In genomic region chr18:13522861-13523660, GRCh38 we compare ENCODE assay signal across 20 cellular contexts.
"Had no signal": no experiment of that assay in that cellular context is flagged by ENCODE, and none has a peak within 500 bp of the region (broad histone marks: within the 10 kb centered on the region; RNA-seq: fewer than 3 reads in every experiment).

No MANE protein-coding gene starts in this region.

- H3K27ac Mint-ChIP-seq: memory B cell, nephron progenitor cell, type B pancreatic cell had no signal

- ATAC-seq: gastrocnemius medialis; heart right ventricle; left cardiac atrium; stimulated activated naive CD8-positive, alpha-beta T cell treated with anti-CD3 and anti-CD28 coated beads, Interleukin-15, Interleukin-2, amounts not matched to agents 100 U/mL and 50 U/mL, for 24 hours had no signal

- H3K4me1 Mint-ChIP-seq: nephron progenitor cell had no signal

- H3K27ac ChIP-seq: epithelial cell of prostate, esophagus muscularis mucosa, heart right ventricle, left ventricle myocardium inferior, lower lobe of right lung, neutrophil, suprapubic skin, thyroid gland, vagina had no signal

- DNase-seq: effector memory CD4-positive, alpha-beta T cell; gastrocnemius medialis; heart right ventricle; kidney; left cardiac atrium; left ventricle myocardium inferior; lower lobe of right lung; midbrain; nephron progenitor cell; small intestine; stimulated activated CD4-positive, alpha-beta T cell treated with anti-CD3 and anti-CD28 coated beads, Interleukin-12 subunit alpha, Interleukin-12 subunit beta, amount 100 ng/mL, for 4 hours; stimulated activated naive CD8-positive, alpha-beta T cell treated with anti-CD3 and anti-CD28 coated beads, Interleukin-15, Interleukin-2, amounts not matched to agents 100 U/mL and 50 U/mL, for 24 hours; thyroid gland had no signal

- H3K9me3 ChIP-seq: esophagus muscularis mucosa, gastrocnemius medialis, neutrophil, suprapubic skin, thyroid gland, vagina had no signal

- H3K36me3 ChIP-seq: gastrocnemius medialis, left ventricle myocardium inferior, thyroid gland, vagina had no signal

- H3K4me1 ChIP-seq: suprapubic skin, vagina had no signal

- H3K4me3 Mint-ChIP-seq: memory B cell, nephron progenitor cell, type B pancreatic cell had no signal

- H3K4me3 ChIP-seq: esophagus muscularis mucosa, gastrocnemius medialis, heart right ventricle, left ventricle myocardium inferior, lower lobe of right lung, suprapubic skin, thyroid gland, vagina had no signal

- H3K36me3 Mint-ChIP-seq: type B pancreatic cell had no signal

- H3K27me3 ChIP-seq: esophagus muscularis mucosa, gastrocnemius medialis, heart right ventricle, neutrophil, suprapubic skin, thyroid gland, vagina had no signal
